21 cellular contexts compared by ENCODE assay signal in genomic region chr1:158310623-158311022, GRCh38.
DNase-seq lines count a peak whose midpoint lies in the region; ATAC-seq lines count a peak whose summit lies in the region.
"Had no signal": no experiment of that assay in that cellular context is flagged by ENCODE, and none has a peak within 500 bp of the region (broad histone marks: within the 10 kb centered on the region; RNA-seq: fewer than 3 reads in every experiment).

No MANE protein-coding gene starts in this region.

- ATAC-seq in GM18861 (IDR thresholded peaks at IDR 0.05; ENCODE audit: unreplicated experiment), result peak; percentile 73
- ATAC-seq in GM21390 (IDR thresholded peaks at IDR 0.05; ENCODE audit: unreplicated experiment), result peak; percentile 78
- peak; percentile 44 for ATAC-seq in HG02938 (IDR thresholded peaks at IDR 0.05; ENCODE audit: unreplicated experiment)
- ATAC-seq: gastrocnemius medialis, left lung had no signal

- DNase-seq in germinal center (ENCODE audit: low spot score), result peak; percentile 13
- no peak for DNase-seq in activated T-cell treated with anti-CD3 and anti-CD28 coated beads, Interleukin-2, amount 50 U/mL, for 1 hour
- no peak for DNase-seq in T-helper 2 cell
- no peak for DNase-seq in NCI-H226
- no peak for DNase-seq in HuH-7.5 (ENCODE audit: low spot score)
- DNase-seq: activated CD4-positive, alpha-beta T cell treated with anti-CD3 and anti-CD28 coated beads, Interleukin-2, amount 10 ng/mL, durations not matched to agents 7 days and 5 days; central memory CD4-positive, alpha-beta T cell; esophagus squamous epithelium; gastrocnemius medialis; H9; left lung; NCI-H1105; NCI-H1930; NCI-H69; nucleus accumbens; RPMI8226; substantia nigra; upper lobe of left lung had no signal
